Comparison of ENCODE assay signal across 17 cellular contexts in genomic region chr12:93079976-93080375, GRCh38.
DNase-seq lines count a peak whose midpoint lies in the region; TF ChIP-seq lines count a peak whose summit lies in the region.
"Had no signal": no experiment of that assay in that cellular context is flagged by ENCODE, and none has a peak within 500 bp of the region (broad histone marks: within the 10 kb centered on the region; RNA-seq: fewer than 3 reads in every experiment).

No MANE protein-coding gene starts in this region.

- H3K27me3 Mint-ChIP-seq in chondrocyte (ENCODE audit: low read depth): no peaks in the 10 kb centered on the region

- H3K23ac ChIP-seq in mesenchymal stem cell (ENCODE audit: low read length in 2 of 2) (no peak overlapping the region), trophoblast cell (ENCODE audit: low read length) (no peak overlapping the region)

- DNase-seq in chondrocyte (ENCODE audit: low spot score) (no peak), mesenchymal stem cell (no peak), trophoblast cell (no peak), amygdala (lab: John Stamatoyannopoulos, UW) (no peak), breast epithelium (ENCODE audit: low spot score in 2 of 2) (no peak), inferior parietal cortex (ENCODE audit: extremely low spot score) (no peak)
- no peak for DNase-seq in activated CD4-positive, alpha-beta T cell treated with anti-CD3 and anti-CD28 coated beads for 48 hours
- DNase-seq: AML-193, GM23248, Kasumi-1, MM.1S, NCI-H1105, NCI-H1694, NCI-H524 had no signal

- peaks cover 27% of the 10 kb centered on the region for H3K4me1 Mint-ChIP-seq in chondrocyte (ENCODE audit: low read depth)
- H3K4me1 Mint-ChIP-seq: CD14-positive monocyte had no signal

- no peak overlapping the region for H3K4ac ChIP-seq in mesenchymal stem cell (ENCODE audit: low read depth in 1 of 2, low read length in 2 of 2)
- H3K4ac ChIP-seq in trophoblast cell (ENCODE audit: low read depth, low read length): no peak overlapping the region

- peak overlapping the region; percentile 18 for H3K27ac Mint-ChIP-seq in chondrocyte (ENCODE audit: unreplicated experiment)

- H3K14ac ChIP-seq in mesenchymal stem cell (ENCODE audit: low read length in 2 of 2): no peak overlapping the region
- H3K14ac ChIP-seq in trophoblast cell (ENCODE audit: low read length): no peak overlapping the region

- H3K27ac ChIP-seq in HUES48 (ENCODE audit: low read depth, low read length) (peak overlapping the region; percentile 86), mesenchymal stem cell (ENCODE audit: low read length, poor library complexity, severe bottlenecking) (peak overlapping the region; percentile 91), trophoblast cell (ENCODE audit: low read depth, low read length) (no peak overlapping the region), breast epithelium (no peak overlapping the region)
- H3K27ac ChIP-seq: GM23248, SK-N-MC had no signal

- H2BK12ac ChIP-seq in mesenchymal stem cell (ENCODE audit: low read length in 2 of 2): peak overlapping the region; percentile 21 to 59
- H2BK12ac ChIP-seq in trophoblast cell (ENCODE audit: low read length): no peak overlapping the region

- H3K18ac ChIP-seq in mesenchymal stem cell (ENCODE audit: low read depth in 1 of 2, low read length in 2 of 2) (peak overlapping the region in 1 of 2 experiments; percentile 52), trophoblast cell (ENCODE audit: low read length) (no peak overlapping the region)

- H3K4me3 ChIP-seq in HUES48 (ENCODE audit: low read depth, low read length) (peak overlapping the region; percentile 5; the same call in 1 of the 2 replicates), mesenchymal stem cell (ENCODE audit: insufficient read depth in 1 of 2, low read depth in 1 of 2, low read length in 2 of 2) (no peak overlapping the region), trophoblast cell (ENCODE audit: low read depth, low read length) (no peak overlapping the region), breast epithelium (no peak overlapping the region)
- H3K4me3 ChIP-seq: GM23248, SK-N-MC had no signal

- H3K79me1 ChIP-seq in mesenchymal stem cell (replicated peaks; ENCODE audit: low read length, poor library complexity, severe bottlenecking) (no peaks in the 10 kb centered on the region), trophoblast cell (ENCODE audit: low read length) (peaks cover 5% of the 10 kb centered on the region)

- H3K9ac ChIP-seq in HUES48 (ENCODE audit: low read depth, low read length) (no peak overlapping the region), mesenchymal stem cell (ENCODE audit: low read length) (no peak overlapping the region), trophoblast cell (ENCODE audit: low read length) (no peak overlapping the region)
- H3K9ac ChIP-seq: GM23248 had no signal

- 93% methylated on average over 5 of the region's 6 CpGs for WGBS in mesenchymal stem cell
- no CpG with 5 or more reads among the region's 6 CpGs for WGBS in trophoblast cell (ENCODE audit: extremely low coverage, insufficient coverage, insufficient read length)

- H4K91ac ChIP-seq in mesenchymal stem cell (ENCODE audit: low read length) (no peak overlapping the region), trophoblast cell (ENCODE audit: low read depth, low read length) (peak overlapping the region; percentile 61)

- H2AFZ ChIP-seq in mesenchymal stem cell (ENCODE audit: low read depth, low read length) (no peak overlapping the region), trophoblast cell (ENCODE audit: insufficient read depth, low read length, poor library complexity) (no peak overlapping the region)
- H2AFZ ChIP-seq: GM23248 had no signal

- no peak overlapping the region for H2BK15ac ChIP-seq in mesenchymal stem cell (ENCODE audit: low read depth, poor library complexity, severe bottlenecking)

- H3K79me2 ChIP-seq in trophoblast cell (ENCODE audit: control insufficient read depth, insufficient read depth, low read length, poor library complexity): peaks cover 2% of the 10 kb centered on the region

- H2BK5ac ChIP-seq in mesenchymal stem cell (ENCODE audit: low read depth, low read length, poor library complexity, severe bottlenecking) (no peak overlapping the region), trophoblast cell (ENCODE audit: low read depth, low read length, poor library complexity) (no peak overlapping the region)

- H3K9me3 ChIP-seq in HUES48 (ENCODE audit: control insufficient read depth, insufficient read depth, low read length) (no peaks in the 10 kb centered on the region), mesenchymal stem cell (ENCODE audit: control insufficient read depth, low read length) (no peaks in the 10 kb centered on the region), trophoblast cell (ENCODE audit: insufficient read depth, low read depth, low read length) (no peaks in the 10 kb centered on the region), breast epithelium (no peaks in the 10 kb centered on the region)

- TF ChIP-seq CTCF in chondrocyte (IDR thresholded peaks at IDR 0.05): no peak
- no peak for TF ChIP-seq CTCF in breast epithelium (IDR thresholded peaks at IDR 0.05)

- H3K4me2 ChIP-seq in mesenchymal stem cell (ENCODE audit: low read length, poor library complexity, severe bottlenecking) (no peak overlapping the region), trophoblast cell (ENCODE audit: low read length) (no peak overlapping the region)

- no peaks in the 10 kb centered on the region for H3K36me3 Mint-ChIP-seq in chondrocyte (ENCODE audit: low read depth)
- H3K36me3 Mint-ChIP-seq: CD14-positive monocyte had no signal

- peaks cover 32% of the 10 kb centered on the region for H3K4me1 ChIP-seq in HUES48 (ENCODE audit: control insufficient read depth, insufficient read depth, low read length)
- peaks cover 6% of the 10 kb centered on the region for H3K4me1 ChIP-seq in mesenchymal stem cell (ENCODE audit: control insufficient read depth, insufficient read depth, low read depth, low read length)
- H3K4me1 ChIP-seq in trophoblast cell (ENCODE audit: control insufficient read depth in 1 of 2, insufficient read depth in 2 of 2, low read length in 2 of 2): peaks cover 8 to 14% of the 10 kb centered on the region in 2 experiments
- H3K4me1 ChIP-seq in breast epithelium: no peaks in the 10 kb centered on the region

- H4K8ac ChIP-seq in mesenchymal stem cell (ENCODE audit: low read length): no peak overlapping the region
- H4K8ac ChIP-seq in trophoblast cell (ENCODE audit: low read depth, low read length): peak overlapping the region; percentile 14

- H3K4me3 Mint-ChIP-seq in chondrocyte (ENCODE audit: unreplicated experiment): no peak overlapping the region
- H3K4me3 Mint-ChIP-seq: CD14-positive monocyte had no signal

- intact Hi-C loops in breast epithelium (cut with DNase I; ENCODE audit: low total_unique reads): no loop called here

- H3K9me3 Mint-ChIP-seq in chondrocyte (ENCODE audit: low read depth): peaks cover 2% of the 10 kb centered on the region

- H3K27me3 ChIP-seq in HUES48 (ENCODE audit: control insufficient read depth, insufficient read depth, low read length) (no peaks in the 10 kb centered on the region), mesenchymal stem cell (ENCODE audit: control insufficient read depth in 1 of 2, insufficient read depth in 1 of 2, low read length in 2 of 2) (peaks cover 0 to 8% of the 10 kb centered on the region in 2 experiments), trophoblast cell (ENCODE audit: insufficient read depth, low read length) (no peaks in the 10 kb centered on the region), breast epithelium (no peaks in the 10 kb centered on the region)

- H2AK5ac ChIP-seq in mesenchymal stem cell (ENCODE audit: low read length, severe bottlenecking): peak overlapping the region; percentile 12
- no peak overlapping the region for H2AK5ac ChIP-seq in trophoblast cell (ENCODE audit: low read length)

- TF ChIP-seq POLR2A in breast epithelium (IDR thresholded peaks at IDR 0.05): no peak

- H2BK120ac ChIP-seq in mesenchymal stem cell (ENCODE audit: low read depth, low read length) (no peak overlapping the region), trophoblast cell (ENCODE audit: insufficient read depth, low read length, poor library complexity) (no peak overlapping the region)

- no peaks in the 10 kb centered on the region for H3K36me3 ChIP-seq in HUES48 (ENCODE audit: control insufficient read depth, insufficient read depth, low read length)
- H3K36me3 ChIP-seq in mesenchymal stem cell (ENCODE audit: control insufficient read depth in 1 of 2, insufficient read depth in 2 of 2, low read depth in 1 of 2, low read length in 2 of 2): no peaks in the 10 kb centered on the region
- no peaks in the 10 kb centered on the region for H3K36me3 ChIP-seq in trophoblast cell (ENCODE audit: control insufficient read depth in 1 of 2, insufficient read depth in 2 of 2, low read length in 2 of 2)
- H3K36me3 ChIP-seq in breast epithelium: no peaks in the 10 kb centered on the region

- H4K12ac ChIP-seq in trophoblast cell (ENCODE audit: low read depth, low read length): no peak overlapping the region

Comparison
In these comparisons a context has a peak if more than half of its experiments do, and no peak if none do; other contexts are left out.
1. H3K27ac ChIP-seq: peak in HUES48 (single experiment) and mesenchymal stem cell (single experiment); none in trophoblast cell (single experiment) and breast epithelium (0 of 2).